In genomic region chr22:20782083-20782482, GRCh38 we compare ENCODE assay signal across 19 cellular contexts. TPM values are rescaled to one million over a fixed set of nuclear protein-coding genes. Genes with fewer than 3 reads are reported as not detected.
"Had no signal": no experiment of that assay in that cellular context is flagged by ENCODE, and none has a peak within 500 bp of the region (broad histone marks: within the 10 kb centered on the region; RNA-seq: fewer than 3 reads in every experiment).

No MANE protein-coding gene starts in this region.

- H3K4me3 ChIP-seq: breast epithelium, coronary artery, lower lobe of right lung, psoas muscle, right atrium auricular region, stomach, suprapubic skin, tibial nerve had no signal

- ATAC-seq: lower lobe of right lung, psoas muscle had no signal

- H3K36me3 ChIP-seq: breast epithelium, right atrium auricular region had no signal

- H3K27me3 ChIP-seq: breast epithelium, right atrium auricular region, stomach, suprapubic skin, tibial nerve had no signal

- H3K4me1 ChIP-seq: breast epithelium, psoas muscle had no signal

- H3K27ac ChIP-seq: breast epithelium, coronary artery, lower lobe of right lung, psoas muscle, right atrium auricular region, stomach, suprapubic skin, tibial nerve had no signal

- DNase-seq: activated CD4-positive, CD25-positive, alpha-beta regulatory T cell; activated naive CD8-positive, alpha-beta T cell treated with anti-CD3 and anti-CD28 coated beads for 36 hours; cerebellar nuclear complex; endodermal cell; foreskin melanocyte; kidney; lower lobe of right lung; naive thymus-derived CD4-positive, alpha-beta T cell; psoas muscle; stomach; T1000 had no signal

- H3K9me3 ChIP-seq: breast epithelium, lower lobe of right lung, psoas muscle, right atrium auricular region, stomach, suprapubic skin, tibial nerve had no signal

RNA-seq across cellular contexts. Expression of gene SERPIND1, which starts 8.2 kb away (rescaled TPM):
- total RNA-seq: activated CD4-positive, alpha-beta memory T cell treated with anti-CD3 and anti-CD28 coated beads, Interleukin-2, amount 10 ng/mL, durations not matched to agents 7 days and 5 days; activated naive CD8-positive, alpha-beta T cell treated with anti-CD3 and anti-CD28 coated beads for 36 hours; astrocyte; endodermal cell; kidney; naive thymus-derived CD4-positive, alpha-beta T cell; neural crest cell; psoas muscle had no signal
